8 cellular contexts compared by ENCODE assay signal in genomic region chr14:22386924-22387775, GRCh38.
DNase-seq lines count a peak whose midpoint lies in the region; ATAC-seq and TF ChIP-seq lines count a peak whose summit lies in the region.

No MANE protein-coding gene starts in this region.

- H3K4me3 ChIP-seq in fibroblast of pulmonary artery (replicated peaks; ENCODE audit: low read depth, low read length) = no peak overlapping the region

- DNase-seq in SIG-M5 treated with dmso at 0.1 percent for 504 hours (lab: John Stamatoyannopoulos, UW; ENCODE audit: unreplicated experiment) = peak; percentile 70
- no peak for DNase-seq in SIG-M5 (lab: John Stamatoyannopoulos, UW)
- peak; percentile 52 for DNase-seq in NCI-H1048 (lab: John Stamatoyannopoulos, UW)
- peak; percentile 16 for DNase-seq in SKM-1 treated with dmso at 0.1 percent for 144 hours (lab: John Stamatoyannopoulos, UW; ENCODE audit: unreplicated experiment)
- peak; percentile 87 for DNase-seq in fibroblast of pulmonary artery (ENCODE audit: low read depth)

- H3K27ac Mint-ChIP-seq in nephron = peak overlapping the region in 2 of 3 experiments; percentile 67 to 91

- H3K9me3 Mint-ChIP-seq in nephron = no peaks in the 10 kb centered on the region

- H3K27me3 Mint-ChIP-seq in nephron (ENCODE audit: low read depth) = peaks cover 25% of the 10 kb centered on the region

- no peak for ATAC-seq in HG03097 (IDR thresholded peaks at IDR 0.05; ENCODE audit: low FRiP score, unreplicated experiment)
- no peak for ATAC-seq in HG02852 (IDR thresholded peaks at IDR 0.05; ENCODE audit: unreplicated experiment)

- H3K4me1 Mint-ChIP-seq in nephron = peaks cover 32% of the 10 kb centered on the region

- no peaks in the 10 kb centered on the region for H3K36me3 Mint-ChIP-seq in nephron (ENCODE audit: low read depth)

- TF ChIP-seq CTCF in fibroblast of pulmonary artery (IDR thresholded peaks at IDR 0.05; ENCODE audit: low read length, missing control alignments) (peak; percentile 75), nephron (IDR thresholded peaks at IDR 0.05; ENCODE audit: unreplicated experiment in 3 of 3) (peak; percentile 81 to 84 (median 83))

- peak overlapping the region in 2 of 3 experiments; percentile 20 to 41 for H3K4me3 Mint-ChIP-seq in nephron
